8 cellular contexts compared by ENCODE assay signal in genomic region chr10:27155073-27155754, GRCh38. TPM values are rescaled to one million over a fixed set of nuclear protein-coding genes. Genes with fewer than 3 reads are reported as not detected.
DNase-seq lines count a peak whose midpoint lies in the region; TF ChIP-seq lines count a peak whose summit lies in the region.

TSS of gene MASTL (plus strand) at chr10:27155352. CDS start at chr10:27155427, 75 bp downstream.

- in situ Hi-C loops in HAP-1 (cut with MboI; ENCODE audit: low sequenced_read_pairs), result no loop called here

- H3K9me3 ChIP-seq in HAP-1, result no peaks in the 10 kb centered on the region; the same call in 1 of the 2 replicates
- H3K9me3 ChIP-seq in MG63, result no peaks in the 10 kb centered on the region
- no peaks in the 10 kb centered on the region for H3K9me3 ChIP-seq in SK-N-MC (ENCODE audit: low read depth, low read length)
- H3K9me3 ChIP-seq in suprapubic skin, result no peaks in the 10 kb centered on the region

- H3K27me3 ChIP-seq in HAP-1 (ENCODE audit: low read depth) (no peaks in the 10 kb centered on the region), MG63 (no peaks in the 10 kb centered on the region), suprapubic skin (no peaks in the 10 kb centered on the region)

- peaks cover 17% of the 10 kb centered on the region for H3K36me3 Mint-ChIP-seq in activated naive CD4-positive, alpha-beta T cell treated with anti-CD3 and anti-CD28 coated beads, Interleukin-2, amount 50 U/mL, for 24 hours

- H3K9me3 Mint-ChIP-seq in activated naive CD4-positive, alpha-beta T cell treated with anti-CD3 and anti-CD28 coated beads, Interleukin-2, amount 50 U/mL, for 24 hours, result no peaks in the 10 kb centered on the region

- H3K4me1 Mint-ChIP-seq in activated naive CD4-positive, alpha-beta T cell treated with anti-CD3 and anti-CD28 coated beads, Interleukin-2, amount 50 U/mL, for 24 hours, result peaks cover 46% of the 10 kb centered on the region

- H3K4me1 ChIP-seq in HAP-1 (peaks cover 12% of the 10 kb centered on the region), suprapubic skin (peaks cover 40% of the 10 kb centered on the region)

- H3K27me3 Mint-ChIP-seq in activated naive CD4-positive, alpha-beta T cell treated with anti-CD3 and anti-CD28 coated beads, Interleukin-2, amount 50 U/mL, for 24 hours, result no peaks in the 10 kb centered on the region

- H3K4me3 ChIP-seq in HAP-1 (peak within 1 kb of the TSS; percentile 93), MG63 (peak within 1 kb of the TSS; percentile 93), SK-N-MC (peak within 1 kb of the TSS; percentile 88), suprapubic skin (peak within 1 kb of the TSS; percentile 85)

- H3K36me3 ChIP-seq in HAP-1 (replicated peaks) (peaks cover 24% of the 10 kb centered on the region), MG63 (peaks cover 41% of the 10 kb centered on the region), SK-N-MC (ENCODE audit: insufficient read depth, low read length) (peaks cover 16% of the 10 kb centered on the region; the same call in 1 of the 2 replicates), suprapubic skin (peaks cover 16% of the 10 kb centered on the region)

- no peak for TF ChIP-seq CTCF in suprapubic skin (IDR thresholded peaks at IDR 0.05)

- no peak for TF ChIP-seq EP300 in suprapubic skin (IDR thresholded peaks at IDR 0.05)

- WGBS in suprapubic skin, result 0% methylated on average over 14 of the region's 55 CpGs

- peak within 1 kb of the TSS; percentile 99 for H3K4me3 Mint-ChIP-seq in activated naive CD4-positive, alpha-beta T cell treated with anti-CD3 and anti-CD28 coated beads, Interleukin-2, amount 50 U/mL, for 24 hours

- peak within 1 kb of the TSS; percentile 96 for H3K9ac ChIP-seq in SK-N-MC (ENCODE audit: insufficient read length)

- DNase-seq in GM04504 (ENCODE audit: low read depth), result peak; percentile 83
- DNase-seq in HAP-1 (ENCODE audit: low spot score in 2 of 2), result peak; percentile 80 to 92
- DNase-seq in MG63, result peak; percentile 92
- DNase-seq in SK-N-MC (ENCODE audit: low read depth, low spot score), result peak; percentile 14
- DNase-seq in globus pallidus (ENCODE audit: low spot score), result peak; percentile 87
- peak; percentile 36 to 94 (median 86) for DNase-seq in nucleus accumbens (lab: John Stamatoyannopoulos, UW)
- peak; percentile 96 for DNase-seq in suprapubic skin (ENCODE audit: low spot score in 2 of 2)

- peak within 1 kb of the TSS; percentile 99 for H3K27ac Mint-ChIP-seq in activated naive CD4-positive, alpha-beta T cell treated with anti-CD3 and anti-CD28 coated beads, Interleukin-2, amount 50 U/mL, for 24 hours

- peak within 1 kb of the TSS; percentile 96 for H3K27ac ChIP-seq in SK-N-MC
- H3K27ac ChIP-seq in suprapubic skin, result peak within 1 kb of the TSS; percentile 99

- TF ChIP-seq POLR2A in suprapubic skin (IDR thresholded peaks at IDR 0.05), result peak; percentile 60 to 96

RNA-seq across cellular contexts. Expression of gene MASTL, which starts in this region (rescaled TPM):
- 13.2 and 21.2 TPM in 2 replicates for total RNA-seq in MG63 (2014; rRNA removed; shearing (Covaris generic); ENCODE audit: low replicate concordance)
- total RNA-seq in suprapubic skin, result 10 to 100 TPM in 2 of 4 donors, 1 to 10 TPM in 2; 7.2 to 13.0 (median 9.9) TPM

Comparison
In these comparisons a context has a peak if more than half of its experiments do, and no peak if none do; other contexts are left out.
1. Peak in every context shown above with its lines: DNase-seq, H3K4me3 ChIP-seq and H3K27ac ChIP-seq.
2. DNase-seq: peak in every context shown above with its lines; median percentile 96 in suprapubic skin; 92 in MG63; 87 in globus pallidus; 86 in HAP-1; 86 in nucleus accumbens; 83 in GM04504; 14 in SK-N-MC.